ENCODE assay signal across 8 cellular contexts in genomic region chr19:19134687-19135158, GRCh38. TPM values are rescaled to one million over a fixed set of nuclear protein-coding genes. Genes with fewer than 3 reads are reported as not detected.
DNase-seq lines count a peak whose midpoint lies in the region; ATAC-seq and TF ChIP-seq lines count a peak whose summit lies in the region.

No MANE protein-coding gene starts in this region.

- H3K27ac ChIP-seq in thyroid gland = no peak overlapping the region

- peak; percentile 72 for DNase-seq in activated CD8-positive, alpha-beta memory T cell treated with anti-CD3 and anti-CD28 coated beads for 24 hours
- no peak for DNase-seq in activated CD8-positive, alpha-beta memory T cell treated with anti-CD3 and anti-CD28 coated beads, Interleukin-2, amount 10 ng/mL, durations not matched to agents 7 days and 5 days
- peak; percentile 40 for DNase-seq in activated CD4-positive, alpha-beta T cell treated with anti-CD3 and anti-CD28 coated beads, Interleukin-2, amount 50 U/mL, for 1 hour
- DNase-seq in left colon (peak; percentile 33 to 42), thyroid gland (peak; percentile 47 to 52), cortex of kidney (lab: John Stamatoyannopoulos, UW) (no peak), NCI-H187 (lab: John Stamatoyannopoulos, UW) (no peak)

- TF ChIP-seq CTCF in thyroid gland (IDR thresholded peaks at IDR 0.05) = no peak

- peaks cover 5% of the 10 kb centered on the region for H3K9me3 Mint-ChIP-seq in activated CD8-positive, alpha-beta memory T cell treated with anti-CD3 and anti-CD28 coated beads, Interleukin-2, amount 10 ng/mL, durations not matched to agents 7 days and 5 days (ENCODE audit: low read depth)

- peaks cover 10 to 16% of the 10 kb centered on the region in 2 donors for H3K4me1 ChIP-seq in thyroid gland

- no peaks in the 10 kb centered on the region for H3K27me3 Mint-ChIP-seq in activated CD8-positive, alpha-beta memory T cell treated with anti-CD3 and anti-CD28 coated beads, Interleukin-2, amount 10 ng/mL, durations not matched to agents 7 days and 5 days

- H3K36me3 Mint-ChIP-seq in activated CD8-positive, alpha-beta memory T cell treated with anti-CD3 and anti-CD28 coated beads, Interleukin-2, amount 10 ng/mL, durations not matched to agents 7 days and 5 days = peaks cover 21% of the 10 kb centered on the region

- peak in 1 of 2 donors; percentile 25 for TF ChIP-seq POLR2A in thyroid gland (IDR thresholded peaks at IDR 0.05)

- no peaks in the 10 kb centered on the region for H3K36me3 ChIP-seq in thyroid gland

- H3K4me3 ChIP-seq in thyroid gland (replicated peaks in 1 of 3) = no peak overlapping the region

- WGBS in thyroid gland, 2 donors = 23 to 28% methylated on average over 20 to 21 of the region's 21 CpGs

- no peak for ATAC-seq in activated CD8-positive, alpha-beta memory T cell treated with anti-CD3 and anti-CD28 coated beads, Interleukin-2, amount 10 ng/mL, durations not matched to agents 7 days and 5 days
- ATAC-seq in left colon (no peak), HG03460 (IDR thresholded peaks at IDR 0.05; ENCODE audit: unreplicated experiment) (no peak)

- CTCF ChIA-PET in activated CD8-positive, alpha-beta memory T cell treated with anti-CD3 and anti-CD28 coated beads, Interleukin-2, amount 10 ng/mL, durations not matched to agents 7 days and 5 days (lab: Charles Lee) = no interaction called here

- no peak overlapping the region for H3K27ac Mint-ChIP-seq in activated CD8-positive, alpha-beta memory T cell treated with anti-CD3 and anti-CD28 coated beads, Interleukin-2, amount 10 ng/mL, durations not matched to agents 7 days and 5 days

- H3K27me3 ChIP-seq in thyroid gland = no peaks in the 10 kb centered on the region

- H3K4me3 Mint-ChIP-seq in activated CD8-positive, alpha-beta memory T cell treated with anti-CD3 and anti-CD28 coated beads, Interleukin-2, amount 10 ng/mL, durations not matched to agents 7 days and 5 days = no peak overlapping the region

- H3K9me3 ChIP-seq in thyroid gland = no peaks in the 10 kb centered on the region

- H3K4me1 Mint-ChIP-seq in activated CD8-positive, alpha-beta memory T cell treated with anti-CD3 and anti-CD28 coated beads, Interleukin-2, amount 10 ng/mL, durations not matched to agents 7 days and 5 days = peaks cover 23% of the 10 kb centered on the region

- intact Hi-C loops in left colon (cut with DNase I, micrococcal nuclease) = loop anchor here in 1 of 2 donors (5.0 kb wide), 1 partner anchor 67 kb away; no protein-coding TSS in a partner anchor
- intact Hi-C loops in thyroid gland (cut with DNase I) = no loop called here

RNA-seq across cellular contexts. Expression of gene TMEM161A, which starts 3.6 kb away (rescaled TPM):
- 10 to 100 TPM; 22.0 to 25.1 TPM for total RNA-seq in activated CD8-positive, alpha-beta memory T cell treated with anti-CD3 and anti-CD28 coated beads, Interleukin-2, amount 10 ng/mL, durations not matched to agents 7 days and 5 days
- 10 to 100 TPM; 16.8 to 18.9 TPM for total RNA-seq in left colon
- total RNA-seq in thyroid gland = 10 to 100 TPM; 29.6 to 37.8 (median 33.1) TPM

RNA-seq across cellular contexts. Expression of gene MEF2B, which starts 35.3 kb away (rescaled TPM):
- total RNA-seq in activated CD8-positive, alpha-beta memory T cell treated with anti-CD3 and anti-CD28 coated beads, Interleukin-2, amount 10 ng/mL, durations not matched to agents 7 days and 5 days = 1 to 10 TPM; 3.2 to 7.2 TPM
- total RNA-seq in left colon = 1 to 10 TPM; 1.4 to 3.5 TPM
- total RNA-seq in thyroid gland = 1 to 10 TPM in 1 of 4 donors, under 1 TPM in 1, not detected in 2; 0.67 to 1.5 TPM

RNA-seq across cellular contexts. Expression of gene BORCS8, which starts 57.2 kb away (rescaled TPM):
- total RNA-seq in activated CD8-positive, alpha-beta memory T cell treated with anti-CD3 and anti-CD28 coated beads, Interleukin-2, amount 10 ng/mL, durations not matched to agents 7 days and 5 days = 10 to 100 TPM; 33.1 to 34.8 TPM
- 10 to 100 TPM; 27.9 to 28.4 TPM for total RNA-seq in left colon
- total RNA-seq in thyroid gland = 10 to 100 TPM; 15.4 to 38.7 (median 18.2) TPM

RNA-seq across cellular contexts. Expression of gene RFXANK, which starts 57.3 kb away (rescaled TPM):
- total RNA-seq in activated CD8-positive, alpha-beta memory T cell treated with anti-CD3 and anti-CD28 coated beads, Interleukin-2, amount 10 ng/mL, durations not matched to agents 7 days and 5 days = 100 to 1,000 TPM; 110 to 121 TPM
- total RNA-seq in left colon (10 to 100 TPM; 60.3 to 73.7 TPM), thyroid gland (10 to 100 TPM; 32.5 to 87.8 (median 57.0) TPM)

Comparison
In these comparisons a context has a peak if more than half of its experiments do, and no peak if none do; other contexts are left out.
1. DNase-seq: peak in activated CD8-positive, alpha-beta memory T cell treated with anti-CD3 and anti-CD28 coated beads for 24 hours (single experiment), activated CD4-positive, alpha-beta T cell treated with anti-CD3 and anti-CD28 coated beads, Interleukin-2, amount 50 U/mL, for 1 hour (single experiment), left colon (2 of 2) and thyroid gland (2 of 2); none in activated CD8-positive, alpha-beta memory T cell treated with anti-CD3 and anti-CD28 coated beads, Interleukin-2, amount 10 ng/mL, durations not matched to agents 7 days and 5 days (single experiment), cortex of kidney (single experiment) and NCI-H187 (0 of 2).